In genomic region chr3:115359507-115359906, GRCh38 we compare ENCODE assay signal across 10 cellular contexts.
DNase-seq lines count a peak whose midpoint lies in the region; ATAC-seq and TF ChIP-seq lines count a peak whose summit lies in the region.
"Had no signal": no experiment of that assay in that cellular context is flagged by ENCODE, and none has a peak within 500 bp of the region (broad histone marks: within the 10 kb centered on the region; RNA-seq: fewer than 3 reads in every experiment).

No MANE protein-coding gene starts in this region.

- no peak overlapping the region for H2AFZ ChIP-seq in OCI-LY7 (ENCODE audit: low read length)

- POLR2A ChIA-PET in OCI-LY7 (lab: Charles Lee): interaction anchor here (0.7 kb wide), 1 partner anchor 16 kb away, joined by 4 read pairs; no protein-coding TSS in a partner anchor

- H3K36me3 ChIP-seq in OCI-LY7 (ENCODE audit: insufficient read depth, low read length) (no peaks in the 10 kb centered on the region), MG63 (no peaks in the 10 kb centered on the region)
- H3K36me3 ChIP-seq: left ventricle myocardium inferior had no signal

- DNase-seq in ELR (ENCODE audit: low read depth): peak; percentile 6
- DNase-seq in cardiac fibroblast (ENCODE audit: low read depth in 2 of 2): peak; percentile 14 to 35
- no peak for DNase-seq in OCI-LY7 (ENCODE audit: low spot score)
- no peak for DNase-seq in central memory CD4-positive, alpha-beta T cell
- DNase-seq in MG63: no peak
- DNase-seq in GDM1 (lab: John Stamatoyannopoulos, UW): no peak
- DNase-seq: left ventricle myocardium inferior, T1000 had no signal

- no TSS peak for BruUV-seq in OCI-LY7 (replicated peaks; lab: Mats Ljungman, UMichigan)

- H3K9me3 ChIP-seq in OCI-LY7 (ENCODE audit: low read length) (no peaks in the 10 kb centered on the region), MG63 (no peaks in the 10 kb centered on the region)
- H3K9me3 ChIP-seq: left ventricle myocardium inferior had no signal

- ATAC-seq in GM19452 (IDR thresholded peaks at IDR 0.05; ENCODE audit: unreplicated experiment) (peak; percentile 97), HG03097 (IDR thresholded peaks at IDR 0.05; ENCODE audit: low FRiP score, unreplicated experiment) (peak; percentile 96)

- H3K9me2 ChIP-seq in OCI-LY7 (ENCODE audit: insufficient read depth, low read length): no peaks in the 10 kb centered on the region

- no peak overlapping the region for H3K27ac ChIP-seq in OCI-LY7 (ENCODE audit: low read depth, low read length, poor library complexity, severe bottlenecking)
- H3K27ac ChIP-seq: left ventricle myocardium inferior had no signal

- H3K4me3 ChIP-seq in cardiac fibroblast (replicated peaks in 1 of 2; ENCODE audit: low read depth in 2 of 2, low read length in 2 of 2) (no peak overlapping the region), OCI-LY7 (ENCODE audit: low read depth, low read length, poor library complexity, severe bottlenecking) (no peak overlapping the region), MG63 (no peak overlapping the region)
- H3K4me3 ChIP-seq: left ventricle myocardium inferior had no signal

- no peak overlapping the region for H3K4me2 ChIP-seq in OCI-LY7 (ENCODE audit: low read length)

- no peaks in the 10 kb centered on the region for H3K79me2 ChIP-seq in OCI-LY7 (ENCODE audit: insufficient read depth, low read depth, low read length)

- no peaks in the 10 kb centered on the region for H4K20me1 ChIP-seq in OCI-LY7 (ENCODE audit: insufficient read depth, low read length)

- TF ChIP-seq CTCF in cardiac fibroblast (IDR thresholded peaks at IDR 0.05; ENCODE audit: low read depth, low read length) (no peak), OCI-LY7 (conservative IDR thresholded peaks at IDR 0.05; ENCODE audit: low read length) (no peak)

- CTCF ChIA-PET in OCI-LY7 (lab: Charles Lee; ENCODE audit: unreplicated experiment): no interaction called here

- H3K27me3 ChIP-seq in MG63: no peaks in the 10 kb centered on the region

- no peaks in the 10 kb centered on the region for H3K4me1 ChIP-seq in OCI-LY7 (ENCODE audit: insufficient read depth, low read length, poor library complexity, severe bottlenecking)

- intact Hi-C loops in OCI-LY7 (cut with micrococcal nuclease; ENCODE audit: unreplicated experiment): loop anchor here (10.0 kb wide), 1 partner anchor 1045 kb away; no protein-coding TSS in a partner anchor

Comparison
In these comparisons a context has a peak if more than half of its experiments do, and no peak if none do; other contexts are left out.
1. DNase-seq: peak in ELR (single experiment) and cardiac fibroblast (2 of 2); none in OCI-LY7 (single experiment), central memory CD4-positive, alpha-beta T cell (single experiment), MG63 (single experiment) and GDM1 (single experiment).